Comparison of ENCODE assay signal across 23 cellular contexts in genomic region chr9:104142799-104143553, GRCh38.
"Had no signal": no experiment of that assay in that cellular context is flagged by ENCODE, and none has a peak within 500 bp of the region (broad histone marks: within the 10 kb centered on the region; RNA-seq: fewer than 3 reads in every experiment).

No MANE protein-coding gene starts in this region.

- H3K4me1 ChIP-seq: heart left ventricle, right atrium auricular region, sigmoid colon, suprapubic skin, thyroid gland, upper lobe of left lung, uterus had no signal

- H3K4me3 Mint-ChIP-seq: neural crest cell had no signal

- H3K27me3 Mint-ChIP-seq: naive B cell had no signal

- H3K27ac Mint-ChIP-seq: naive B cell had no signal

- DNase-seq: effector memory CD4-positive, alpha-beta T cell; heart left ventricle; hypothalamus; kidney glomerular epithelial cell; mesendoderm; naive B cell; nucleus accumbens; ovary; sigmoid colon; stimulated activated CD4-positive, alpha-beta T cell treated with anti-CD3 and anti-CD28 coated beads, Interleukin-2, amount 100 ng/mL, for 24 hours; stimulated activated CD4-positive, alpha-beta T cell treated with anti-CD3 and anti-CD28 coated beads, Interleukin-4, amount 100 ng/mL, for 4 hours; stimulated activated naive CD4-positive, alpha-beta T cell; thyroid gland; upper lobe of left lung; uterus had no signal

- H3K27ac ChIP-seq: heart left ventricle, ovary, right atrium auricular region, sigmoid colon, skin epidermis, suprapubic skin, thyroid gland, upper lobe of left lung, uterus had no signal

- ATAC-seq: esophagus mucosa, heart left ventricle had no signal

- H3K9me3 Mint-ChIP-seq: naive B cell had no signal

- H3K27me3 ChIP-seq: heart left ventricle, ovary, right atrium auricular region, sigmoid colon, suprapubic skin, thyroid gland, upper lobe of left lung, uterus had no signal

- H3K4me3 ChIP-seq: heart left ventricle, ovary, right atrium auricular region, sigmoid colon, skin epidermis, suprapubic skin, thyroid gland, upper lobe of left lung, uterus had no signal

- H3K9me3 ChIP-seq: heart left ventricle, ovary, right atrium auricular region, sigmoid colon, suprapubic skin, thyroid gland, upper lobe of left lung, uterus had no signal

- H3K4me1 Mint-ChIP-seq: naive B cell, neural crest cell had no signal

- FAIRE-seq: endometrium, frontal cortex, islet of Langerhans had no signal

- H3K36me3 ChIP-seq: ovary, right atrium auricular region, thyroid gland, uterus had no signal
